ENCODE assay signal across 1 cellular context in the genomic region with DNA sequence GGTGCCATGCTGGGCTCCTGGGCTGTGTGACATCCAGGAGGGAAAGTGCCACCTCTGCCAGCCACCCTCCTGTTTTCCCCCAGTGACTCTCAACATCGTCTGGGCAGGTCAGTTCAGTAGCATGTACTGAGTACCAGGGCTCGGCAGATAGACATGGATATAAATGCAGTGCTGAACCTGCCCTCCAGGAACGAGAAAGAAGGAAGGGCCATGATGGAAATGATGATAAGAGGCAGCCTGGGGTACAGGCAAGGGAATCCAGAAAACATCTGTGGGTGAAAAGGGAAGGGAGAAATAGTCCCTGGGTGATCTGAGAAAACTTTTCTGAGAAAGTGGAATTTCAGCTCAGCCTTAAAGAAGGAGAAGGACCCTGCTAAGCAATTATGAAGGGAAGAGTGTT.
TF ChIP-seq lines count a peak whose summit lies in the region.

No MANE protein-coding gene starts in this region.

TF ChIP-seq in IMR-90, 13 proteins besides CTCF, POLR2A, EP300 and RAD21 (continued from another document):
- TF ChIP-seq BHLHE40 (IDR thresholded peaks at IDR 0.05; ENCODE audit: low read depth, low read length): no peak
- no peak for TF ChIP-seq USF2 (IDR thresholded peaks at IDR 0.05; ENCODE audit: low read depth, low read length)
- no peak for TF ChIP-seq CHD1 (IDR thresholded peaks at IDR 0.05; ENCODE audit: low read depth, low read length)
- no peak for TF ChIP-seq ELK1 (IDR thresholded peaks at IDR 0.05; ENCODE audit: borderline replicate concordance, low read depth, low read length)
- TF ChIP-seq FOS (IDR thresholded peaks at IDR 0.05; ENCODE audit: low read depth, low read length): no peak
- TF ChIP-seq SMC3 (IDR thresholded peaks at IDR 0.05; ENCODE audit: low read depth, low read length): no peak
- no peak for TF ChIP-seq MXI1 (IDR thresholded peaks at IDR 0.05; ENCODE audit: borderline replicate concordance, low read depth, low read length)
TF ChIP-seq in IMR-90: peak in this region for 0.
